In the genomic region with DNA sequence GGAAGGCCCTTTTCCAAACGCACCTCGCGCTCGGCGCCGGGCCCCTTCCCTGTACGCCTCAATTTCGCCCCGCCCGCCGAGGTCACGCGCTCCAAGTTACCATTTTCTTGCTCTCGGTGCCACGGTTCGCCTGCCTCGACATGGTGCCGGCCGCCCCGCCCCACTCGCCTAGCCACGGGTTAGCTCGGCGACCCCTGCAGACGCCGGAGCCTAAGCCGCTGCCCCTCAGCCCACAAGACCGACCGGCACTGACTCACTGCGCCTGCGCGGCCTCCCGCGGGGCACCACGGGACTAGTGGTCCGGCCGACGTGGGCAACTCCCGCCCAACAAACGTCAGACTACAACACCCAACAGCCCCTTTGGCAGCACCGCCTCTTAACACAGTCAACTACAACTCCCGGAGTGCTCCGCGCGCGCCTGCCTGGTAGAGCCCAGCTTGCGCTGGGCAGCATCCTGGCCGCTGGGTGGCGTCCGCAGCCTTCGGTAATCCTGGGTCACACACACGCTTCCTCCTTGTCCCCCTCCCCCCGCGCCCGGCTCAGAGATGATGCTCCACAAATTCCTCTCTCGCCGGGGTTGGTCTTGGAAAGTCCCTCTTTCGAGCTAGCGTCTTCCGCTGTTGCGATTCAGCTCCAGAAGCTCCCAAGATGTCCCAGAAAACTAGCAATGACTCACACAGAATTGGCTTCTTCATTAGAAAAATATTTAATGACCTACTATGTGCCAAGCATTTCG, we compare ENCODE assay signal across 8 cellular contexts. TPM values are rescaled to one million over a fixed set of nuclear protein-coding genes. Genes with fewer than 3 reads are reported as not detected.
DNase-seq lines count a peak whose midpoint lies in the region; ATAC-seq and TF ChIP-seq lines count a peak whose summit lies in the region.

TRAPPC3 (minus strand) TSS at position 250 of the 736 bp plus-strand sequence; CDS start at position 142, 108 bp downstream.

- peaks cover 65% of the 10 kb centered on the region for H3K4me1 Mint-ChIP-seq in activated naive CD4-positive, alpha-beta T cell treated with anti-CD3 and anti-CD28 coated beads, Interleukin-2, amount 50 U/mL, for 24 hours

- ATAC-seq in HG02610 (IDR thresholded peaks at IDR 0.05; ENCODE audit: unreplicated experiment) (peak; percentile 90), SK-N-SH treated with all-trans-retinoic acid at 6 μM for 48 hours (peak; percentile 90)

- peak within 1 kb of the TSS; percentile 96 for H3K27ac ChIP-seq in temporal lobe (ENCODE audit: low read depth, low read length)

- peak; percentile 14 for TF ChIP-seq CTCF in GM12801 (IDR thresholded peaks at IDR 0.05; ENCODE audit: extremely low read depth, insufficient read length)

- peak within 1 kb of the TSS; percentile 100 for H3K4me3 Mint-ChIP-seq in activated naive CD4-positive, alpha-beta T cell treated with anti-CD3 and anti-CD28 coated beads, Interleukin-2, amount 50 U/mL, for 24 hours

- H3K27me3 Mint-ChIP-seq in activated naive CD4-positive, alpha-beta T cell treated with anti-CD3 and anti-CD28 coated beads, Interleukin-2, amount 50 U/mL, for 24 hours, result no peaks in the 10 kb centered on the region

- peak; percentile 100 for DNase-seq in NCI-H1092 (lab: John Stamatoyannopoulos, UW)
- DNase-seq in globus pallidus (ENCODE audit: low spot score), result peak; percentile 100
- DNase-seq in occipital lobe (lab: John Stamatoyannopoulos, UW), result peak; percentile 100

- peak within 1 kb of the TSS; percentile 92 for H3K27ac Mint-ChIP-seq in activated naive CD4-positive, alpha-beta T cell treated with anti-CD3 and anti-CD28 coated beads, Interleukin-2, amount 50 U/mL, for 24 hours

- H3K36me3 Mint-ChIP-seq in activated naive CD4-positive, alpha-beta T cell treated with anti-CD3 and anti-CD28 coated beads, Interleukin-2, amount 50 U/mL, for 24 hours, result no peaks in the 10 kb centered on the region

- no peaks in the 10 kb centered on the region for H3K9me3 Mint-ChIP-seq in activated naive CD4-positive, alpha-beta T cell treated with anti-CD3 and anti-CD28 coated beads, Interleukin-2, amount 50 U/mL, for 24 hours

TF ChIP-seq in SK-N-SH treated with all-trans-retinoic acid at 6 μM for 48 hours, 23 proteins besides CTCF, POLR2A, EP300 and RAD21:
- TF ChIP-seq ARNTL (CRISPR knock-in tag; IDR thresholded peaks at IDR 0.05; ENCODE audit: borderline replicate concordance, low read depth) (no peak), CREB5 (CRISPR knock-in tag; IDR thresholded peaks at IDR 0.05; ENCODE audit: low read depth) (no peak), SNAI2 (CRISPR knock-in tag; IDR thresholded peaks at IDR 0.05) (no peak), ZFP3 (CRISPR knock-in tag; IDR thresholded peaks at IDR 0.05) (peak; percentile 74; the same call in 1 of the 2 replicates), ESRRG (CRISPR knock-in tag; IDR thresholded peaks at IDR 0.05) (no peak), RARB (CRISPR knock-in tag; IDR thresholded peaks at IDR 0.05) (no peak), ZC3H10 (CRISPR knock-in tag; IDR thresholded peaks at IDR 0.05) (no peak), ZFP30 (CRISPR knock-in tag; IDR thresholded peaks at IDR 0.05) (no peak), TOX (CRISPR knock-in tag; IDR thresholded peaks at IDR 0.05; ENCODE audit: borderline replicate concordance) (no peak), CSRNP3 (CRISPR knock-in tag; IDR thresholded peaks at IDR 0.05) (no peak), TCF4 (CRISPR knock-in tag; IDR thresholded peaks at IDR 0.05; ENCODE audit: borderline replicate concordance) (no peak), ZNF8 (CRISPR knock-in tag; IDR thresholded peaks at IDR 0.05) (no peak), ISL1 (CRISPR knock-in tag; IDR thresholded peaks at IDR 0.05) (peak; percentile 24; the same call in 1 of the 2 replicates)

RNA-seq across cellular contexts. Expression of gene TRAPPC3, which starts in this region (rescaled TPM):
- total RNA-seq in occipital lobe (40.1 TPM), temporal lobe (40.8 TPM)

Comparison
In these comparisons a context has a peak if more than half of its experiments do, and no peak if none do; other contexts are left out.
1. Peak in every context shown above with its lines: DNase-seq, ATAC-seq and H3K27ac ChIP-seq.